Comparison of ENCODE assay signal across 15 cellular contexts in genomic region chr14:22460461-22461195, GRCh38.
A peak's percentile ranks its signal among the peaks of the same experiment; 100 is the strongest.
DNase-seq lines count a peak whose midpoint lies in the region; ATAC-seq, FAIRE-seq and TF ChIP-seq lines count a peak whose summit lies in the region.
"Had no signal": no experiment of that assay in that cellular context is flagged by ENCODE, and none has a peak within 500 bp of the region (broad histone marks: within the 10 kb centered on the region; RNA-seq: fewer than 3 reads in every experiment).

No MANE protein-coding gene starts in this region.

- no peaks in the 10 kb centered on the region for H3K36me3 Mint-ChIP-seq in T-helper 2 cell treated with Interferon-gamma antibody and Interleukin-4, amounts not matched to agents 5 μg/mL and 100 μg/mL, for 36 hours (ENCODE audit: low read depth)

- H3K27me3 ChIP-seq in bronchial epithelial cell (ENCODE audit: control insufficient read depth, insufficient read depth, low read length) = peaks cover under 1% of the 10 kb centered on the region
- H3K27me3 ChIP-seq in osteoblast (ENCODE audit: insufficient read depth, low read length) = peaks cover 12% of the 10 kb centered on the region
- H3K27me3 ChIP-seq: gastroesophageal sphincter had no signal

- no peak for FAIRE-seq in bronchial epithelial cell (lab: Jason Lieb, UNC)
- FAIRE-seq: G401.6 had no signal

- H3K4me2 ChIP-seq in osteoblast (ENCODE audit: insufficient read depth, low read length) = no peak overlapping the region

- no peaks in the 10 kb centered on the region for H3K4me1 Mint-ChIP-seq in stimulated activated naive CD8-positive, alpha-beta T cell treated with anti-CD3 and anti-CD28 coated beads, Interleukin-15, amount 100 ng/mL, for 72 hours
- H3K4me1 Mint-ChIP-seq in T-helper 2 cell treated with Interferon-gamma antibody and Interleukin-4, amounts not matched to agents 5 μg/mL and 100 μg/mL, for 36 hours (ENCODE audit: low read depth) = no peaks in the 10 kb centered on the region

- H3K36me3 ChIP-seq in bronchial epithelial cell (ENCODE audit: control insufficient read depth, insufficient read depth, low read length) = no peaks in the 10 kb centered on the region
- no peaks in the 10 kb centered on the region for H3K36me3 ChIP-seq in osteoblast (ENCODE audit: insufficient read depth, low read length)
- H3K36me3 ChIP-seq: gastroesophageal sphincter, WERI-Rb-1 had no signal

- no peak overlapping the region for H2AFZ ChIP-seq in osteoblast (ENCODE audit: low read length)

- no peak overlapping the region for H3K27ac ChIP-seq in osteoblast (ENCODE audit: low read depth, low read length)
- H3K27ac ChIP-seq: gastroesophageal sphincter, WERI-Rb-1 had no signal

- no peak overlapping the region for H3K27ac Mint-ChIP-seq in stimulated activated naive CD8-positive, alpha-beta T cell treated with anti-CD3 and anti-CD28 coated beads, Interleukin-15, amount 100 ng/mL, for 72 hours
- H3K27ac Mint-ChIP-seq in T-helper 2 cell treated with Interferon-gamma antibody and Interleukin-4, amounts not matched to agents 5 μg/mL and 100 μg/mL, for 36 hours = no peak overlapping the region
- H3K27ac Mint-ChIP-seq: dendritic cell treated with granulocyte-macrophage colony-stimulating factor and Interleukin-4, amounts not matched to agents 40 ng/mL and 50 ng/mL, for 4 days; type B pancreatic cell had no signal

- no peaks in the 10 kb centered on the region for H4K20me1 ChIP-seq in osteoblast (ENCODE audit: insufficient read depth, low read length)

- DNase-seq in stimulated activated naive CD8-positive, alpha-beta T cell treated with anti-CD3 and anti-CD28 coated beads, Interleukin-15, Interleukin-2, amounts not matched to agents 100 U/mL and 50 U/mL, for 24 hours = no peak
- DNase-seq in stimulated activated naive CD8-positive, alpha-beta T cell treated with anti-CD3 and anti-CD28 coated beads, Interleukin-15, amount 100 ng/mL, for 72 hours = no peak
- DNase-seq in M059J (ENCODE audit: low read depth) (peak; percentile 74), bronchial epithelial cell (ENCODE audit: low read depth) (peak; percentile 20), mesenteric fat pad (ENCODE audit: low spot score) (no peak), osteoblast (ENCODE audit: insufficient read length, low spot score, missing footprints) (no peak)
- no peak for DNase-seq in T-helper 2 cell treated with Interferon-gamma antibody and Interleukin-4, amounts not matched to agents 5 μg/mL and 100 μg/mL, for 36 hours (ENCODE audit: low spot score)
- DNase-seq: NCI-H1092 treated with DMSO at 0.1 percent for 48 hours, retina, WERI-Rb-1 had no signal

- ATAC-seq in stimulated activated naive CD8-positive, alpha-beta T cell treated with anti-CD3 and anti-CD28 coated beads, Interleukin-15, Interleukin-2, amounts not matched to agents 100 U/mL and 50 U/mL, for 24 hours = peak; percentile 36
- no peak for ATAC-seq in stimulated activated naive CD8-positive, alpha-beta T cell treated with anti-CD3 and anti-CD28 coated beads, Interleukin-15, amount 100 ng/mL, for 72 hours
- no peak for ATAC-seq in HG03565 (IDR thresholded peaks at IDR 0.05; ENCODE audit: unreplicated experiment)
- ATAC-seq: gastroesophageal sphincter had no signal

- H3K4me1 ChIP-seq in osteoblast (ENCODE audit: insufficient read depth, low read length) = no peaks in the 10 kb centered on the region

- H3K9me3 ChIP-seq in osteoblast (ENCODE audit: low read depth, low read length) = no peaks in the 10 kb centered on the region
- H3K9me3 ChIP-seq: gastroesophageal sphincter had no signal

- H3K4me3 ChIP-seq in bronchial epithelial cell (ENCODE audit: low read depth, low read length) (no peak overlapping the region), osteoblast (ENCODE audit: insufficient read depth, low read length) (no peak overlapping the region)
- H3K4me3 ChIP-seq: gastroesophageal sphincter had no signal

- no peaks in the 10 kb centered on the region for H3K27me3 Mint-ChIP-seq in stimulated activated naive CD8-positive, alpha-beta T cell treated with anti-CD3 and anti-CD28 coated beads, Interleukin-15, amount 100 ng/mL, for 72 hours
- H3K27me3 Mint-ChIP-seq in T-helper 2 cell treated with Interferon-gamma antibody and Interleukin-4, amounts not matched to agents 5 μg/mL and 100 μg/mL, for 36 hours (ENCODE audit: low read depth) = no peaks in the 10 kb centered on the region
- H3K27me3 Mint-ChIP-seq: dendritic cell treated with granulocyte-macrophage colony-stimulating factor and Interleukin-4, amounts not matched to agents 40 ng/mL and 50 ng/mL, for 4 days had no signal

- no peaks in the 10 kb centered on the region for H3K79me2 ChIP-seq in osteoblast (ENCODE audit: insufficient read depth, low read length)

- H3K9me3 Mint-ChIP-seq in stimulated activated naive CD8-positive, alpha-beta T cell treated with anti-CD3 and anti-CD28 coated beads, Interleukin-15, amount 100 ng/mL, for 72 hours = no peaks in the 10 kb centered on the region
- no peaks in the 10 kb centered on the region for H3K9me3 Mint-ChIP-seq in T-helper 2 cell treated with Interferon-gamma antibody and Interleukin-4, amounts not matched to agents 5 μg/mL and 100 μg/mL, for 36 hours
- H3K9me3 Mint-ChIP-seq: dendritic cell treated with granulocyte-macrophage colony-stimulating factor and Interleukin-4, amounts not matched to agents 40 ng/mL and 50 ng/mL, for 4 days; type B pancreatic cell had no signal

- TF ChIP-seq CTCF in bronchial epithelial cell (IDR thresholded peaks at IDR 0.05; ENCODE audit: insufficient read depth, low read length, severe bottlenecking) (no peak), osteoblast (IDR thresholded peaks at IDR 0.05; ENCODE audit: extremely low read depth, low read depth, low read length) (no peak)

- no peak overlapping the region for H3K4me3 Mint-ChIP-seq in stimulated activated naive CD8-positive, alpha-beta T cell treated with anti-CD3 and anti-CD28 coated beads, Interleukin-15, amount 100 ng/mL, for 72 hours
- H3K4me3 Mint-ChIP-seq in T-helper 2 cell treated with Interferon-gamma antibody and Interleukin-4, amounts not matched to agents 5 μg/mL and 100 μg/mL, for 36 hours = no peak overlapping the region
- H3K4me3 Mint-ChIP-seq: dendritic cell treated with granulocyte-macrophage colony-stimulating factor and Interleukin-4, amounts not matched to agents 40 ng/mL and 50 ng/mL, for 4 days; type B pancreatic cell had no signal

Comparison
In these comparisons a context has a peak if more than half of its experiments do, and no peak if none do; other contexts are left out.
1. DNase-seq: peak in M059J (single experiment) and bronchial epithelial cell (single experiment); none in stimulated activated naive CD8-positive, alpha-beta T cell treated with anti-CD3 and anti-CD28 coated beads, Interleukin-15, Interleukin-2, amounts not matched to agents 100 U/mL and 50 U/mL, for 24 hours (single experiment), stimulated activated naive CD8-positive, alpha-beta T cell treated with anti-CD3 and anti-CD28 coated beads, Interleukin-15, amount 100 ng/mL, for 72 hours (0 of 2), T-helper 2 cell treated with Interferon-gamma antibody and Interleukin-4, amounts not matched to agents 5 μg/mL and 100 μg/mL, for 36 hours (single experiment), mesenteric fat pad (single experiment) and osteoblast (single experiment).